In the genomic region with DNA sequence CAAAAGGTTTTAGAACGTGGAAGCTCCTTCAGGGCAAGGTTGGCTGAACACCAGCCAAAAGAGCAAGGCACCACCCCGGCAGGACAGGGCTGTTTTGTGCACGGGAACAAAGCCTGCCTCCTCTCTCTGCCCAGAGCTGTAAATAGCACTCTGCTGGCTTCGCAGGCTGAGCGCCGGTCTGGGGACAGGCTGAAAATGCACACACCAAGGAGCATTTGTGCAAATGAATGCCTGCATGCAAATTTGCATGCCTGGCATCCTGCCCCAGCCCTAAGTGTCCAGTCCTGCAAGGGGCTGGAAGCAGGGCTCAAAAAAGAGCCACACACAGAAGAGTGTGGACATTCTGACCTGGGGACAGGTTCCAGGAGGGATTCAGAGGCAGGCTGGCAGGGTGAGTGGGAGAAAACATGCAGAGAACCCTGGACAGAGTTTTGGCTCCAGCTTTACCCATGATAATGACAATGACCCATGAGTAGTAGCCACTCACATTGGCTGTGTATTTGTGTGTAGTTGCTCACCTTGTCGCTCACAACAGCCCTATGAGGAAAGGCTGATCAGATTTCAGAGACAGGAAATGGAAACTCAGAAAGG, we compare ENCODE assay signal across 11 cellular contexts. TPM values are rescaled to one million over a fixed set of nuclear protein-coding genes. Genes with fewer than 3 reads are reported as not detected.
DNase-seq lines count a peak whose midpoint lies in the region; ATAC-seq, FAIRE-seq and TF ChIP-seq lines count a peak whose summit lies in the region.
"Had no signal": no experiment of that assay in that cellular context is flagged by ENCODE, and none has a peak within 500 bp of the region (broad histone marks: within the 10 kb centered on the region; RNA-seq: fewer than 3 reads in every experiment).

No MANE protein-coding gene starts in this region.

- no peak overlapping the region for H3K27ac Mint-ChIP-seq in WTC11
- no peak overlapping the region for H3K27ac Mint-ChIP-seq in activated naive CD4-positive, alpha-beta T cell treated with anti-CD3 and anti-CD28 coated beads for 36 hours
- H3K27ac Mint-ChIP-seq: T-helper 1 cell treated with Interleukin-12 subunit alpha and Interleukin-12 subunit beta and Interleukin-4 antibody, amounts not matched to agents 30 μg/mL and 1 μg/mL, for 36 hours had no signal

- H3K4me1 ChIP-seq in pancreas (peaks cover 7 to 18% (median 12%) of the 10 kb centered on the region in 3 donors), smooth muscle cell (ENCODE audit: low read depth) (peaks cover 4% of the 10 kb centered on the region)

- H3K4me3 ChIP-seq in pancreas (no peak overlapping the region), smooth muscle cell (no peak overlapping the region)

- WGBS in pancreas, 2 donors, result 5 to 9% methylated on average over 7 of the region's 7 CpGs
- whole genome bisulfite sequencing in smooth muscle cell (ENCODE audit: low lambda C conversion rate), result 55% methylated on average over 7 of the region's 7 CpGs

- H3K4me3 Mint-ChIP-seq in WTC11, result no peak overlapping the region
- H3K4me3 Mint-ChIP-seq in activated naive CD4-positive, alpha-beta T cell treated with anti-CD3 and anti-CD28 coated beads for 36 hours, result no peak overlapping the region
- H3K4me3 Mint-ChIP-seq: T-helper 1 cell treated with Interleukin-12 subunit alpha and Interleukin-12 subunit beta and Interleukin-4 antibody, amounts not matched to agents 30 μg/mL and 1 μg/mL, for 36 hours had no signal

- TF ChIP-seq CTCF in WTC11 (IDR thresholded peaks at IDR 0.05) (no peak), pancreas (IDR thresholded peaks at IDR 0.05) (no peak), smooth muscle cell (IDR thresholded peaks at IDR 0.05; ENCODE audit: borderline replicate concordance, insufficient read depth, poor library complexity, severe bottlenecking) (no peak)

- H3K36me3 ChIP-seq in pancreas, result no peaks in the 10 kb centered on the region
- H3K36me3 ChIP-seq in smooth muscle cell (ENCODE audit: low read depth), result peaks cover 4% of the 10 kb centered on the region

- no peaks in the 10 kb centered on the region for H3F3A ChIP-seq in smooth muscle cell (ENCODE audit: low read depth)

- no peak overlapping the region for H3K4me2 ChIP-seq in smooth muscle cell

- H3K36me3 Mint-ChIP-seq in WTC11, result peaks cover 8% of the 10 kb centered on the region
- H3K36me3 Mint-ChIP-seq in activated naive CD4-positive, alpha-beta T cell treated with anti-CD3 and anti-CD28 coated beads for 36 hours (ENCODE audit: low read depth), result peaks cover 19% of the 10 kb centered on the region

- H3K9me3 Mint-ChIP-seq in WTC11, result peaks cover 16% of the 10 kb centered on the region
- peaks cover 13% of the 10 kb centered on the region for H3K9me3 Mint-ChIP-seq in activated naive CD4-positive, alpha-beta T cell treated with anti-CD3 and anti-CD28 coated beads for 36 hours

- peaks cover 5% of the 10 kb centered on the region for H4K20me1 ChIP-seq in smooth muscle cell (ENCODE audit: low read depth)

- H3K9ac ChIP-seq in smooth muscle cell (ENCODE audit: low read depth), result no peak overlapping the region

- H3K27ac ChIP-seq in pancreas (peak overlapping the region in 3 of 4 donors; percentile 0 to 46 (median 10)), smooth muscle cell (ENCODE audit: low read depth) (no peak overlapping the region)

- H3K79me2 ChIP-seq in smooth muscle cell (ENCODE audit: low read depth), result no peaks in the 10 kb centered on the region

- POLR2A ChIA-PET in WTC11 (lab: Charles Lee), result no interaction called here

- ATAC-seq in WTC11 (peak; percentile 84), left cardiac atrium (peak; percentile 76 to 88), pancreas (peak; percentile 32 to 72 (median 67))

- CTCF ChIA-PET in WTC11 (lab: Charles Lee), result interaction anchor here (0.7 to 1.1 kb wide), 3 partner anchors 111 to 327 kb away, joined by 3 read pairs; a partner anchor contains a TSS
- CTCF ChIA-PET in activated naive CD4-positive, alpha-beta T cell treated with anti-CD3 and anti-CD28 coated beads for 36 hours (lab: Charles Lee), result interaction anchor here (0.7 kb wide), 1 partner anchor 686 kb away, joined by 3 read pairs; no protein-coding TSS in a partner anchor

- no peak overlapping the region for H2AFZ ChIP-seq in smooth muscle cell (ENCODE audit: low read depth)

- DNase-seq in ELF-1 (ENCODE audit: low read depth, low spot score) (peak; percentile 72), WTC11 (ENCODE audit: low spot score) (peak; percentile 29), left cardiac atrium (peak; percentile 29), pancreas (peak in 5 of 6 donors; percentile 40 to 77 (median 53)), smooth muscle cell (lab: John Stamatoyannopoulos, UW; ENCODE audit: unreplicated experiment) (no peak), kidney glomerular epithelial cell (lab: John Stamatoyannopoulos, UW) (no peak)
- DNase-seq in activated CD4-positive, alpha-beta T cell treated with anti-CD3 and anti-CD28 coated beads for 1 hour, result no peak
- no peak for DNase-seq in activated naive CD4-positive, alpha-beta T cell treated with anti-CD3 and anti-CD28 coated beads for 36 hours
- DNase-seq: amniotic stem cell, Calu3 had no signal

- FAIRE-seq in pancreas (lab: Jason Lieb, UNC), result no peak

- no peaks in the 10 kb centered on the region for H3K27me3 ChIP-seq in pancreas
- no peaks in the 10 kb centered on the region for H3K27me3 ChIP-seq in smooth muscle cell (ENCODE audit: low read depth)

- peaks cover 16% of the 10 kb centered on the region for H3K4me1 Mint-ChIP-seq in WTC11
- no peaks in the 10 kb centered on the region for H3K4me1 Mint-ChIP-seq in activated naive CD4-positive, alpha-beta T cell treated with anti-CD3 and anti-CD28 coated beads for 36 hours (ENCODE audit: low read depth)

- H3K27me3 Mint-ChIP-seq in WTC11 (ENCODE audit: low read depth), result no peaks in the 10 kb centered on the region; the same call in 1 of the 2 replicates
- H3K27me3 Mint-ChIP-seq in activated naive CD4-positive, alpha-beta T cell treated with anti-CD3 and anti-CD28 coated beads for 36 hours (ENCODE audit: low read depth), result no peaks in the 10 kb centered on the region

- no peaks in the 10 kb centered on the region for H3K9me3 ChIP-seq in pancreas
- peaks cover 9% of the 10 kb centered on the region for H3K9me3 ChIP-seq in smooth muscle cell (replicated peaks; ENCODE audit: low read depth)

- intact Hi-C loops in left cardiac atrium (cut with DNase I) (no loop called here), pancreas (cut with DNase I) (no loop called here)
- intact Hi-C loops in activated naive CD4-positive, alpha-beta T cell treated with anti-CD3 and anti-CD28 coated beads for 36 hours (cut with micrococcal nuclease), result no loop called here

TF ChIP-seq in WTC11, 78 proteins besides CTCF, POLR2A, EP300 and RAD21:
- no peak for TF ChIP-seq ZNF219 (CRISPR knock-in tag; IDR thresholded peaks at IDR 0.05; ENCODE audit: borderline replicate concordance)
- no peak for TF ChIP-seq CBFB (CRISPR knock-in tag; IDR thresholded peaks at IDR 0.05; ENCODE audit: low read depth)
- no peak for TF ChIP-seq ZNF423 (CRISPR knock-in tag; IDR thresholded peaks at IDR 0.05)
- TF ChIP-seq GABPB1 (CRISPR knock-in tag; IDR thresholded peaks at IDR 0.05), result no peak
- TF ChIP-seq, protein P1, sequence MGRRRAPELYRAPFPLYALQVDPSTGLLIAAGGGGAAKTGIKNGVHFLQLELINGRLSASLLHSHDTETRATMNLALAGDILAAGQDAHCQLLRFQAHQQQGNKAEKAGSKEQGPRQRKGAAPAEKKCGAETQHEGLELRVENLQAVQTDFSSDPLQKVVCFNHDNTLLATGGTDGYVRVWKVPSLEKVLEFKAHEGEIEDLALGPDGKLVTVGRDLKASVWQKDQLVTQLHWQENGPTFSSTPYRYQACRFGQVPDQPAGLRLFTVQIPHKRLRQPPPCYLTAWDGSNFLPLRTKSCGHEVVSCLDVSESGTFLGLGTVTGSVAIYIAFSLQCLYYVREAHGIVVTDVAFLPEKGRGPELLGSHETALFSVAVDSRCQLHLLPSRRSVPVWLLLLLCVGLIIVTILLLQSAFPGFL (CRISPR knock-in tag; IDR thresholded peaks at IDR 0.05; ENCODE audit: borderline replicate concordance), result no peak
- TF ChIP-seq IRF2 (CRISPR knock-in tag; IDR thresholded peaks at IDR 0.05; ENCODE audit: borderline replicate concordance, low read depth), result no peak
- TF ChIP-seq, protein P2, sequence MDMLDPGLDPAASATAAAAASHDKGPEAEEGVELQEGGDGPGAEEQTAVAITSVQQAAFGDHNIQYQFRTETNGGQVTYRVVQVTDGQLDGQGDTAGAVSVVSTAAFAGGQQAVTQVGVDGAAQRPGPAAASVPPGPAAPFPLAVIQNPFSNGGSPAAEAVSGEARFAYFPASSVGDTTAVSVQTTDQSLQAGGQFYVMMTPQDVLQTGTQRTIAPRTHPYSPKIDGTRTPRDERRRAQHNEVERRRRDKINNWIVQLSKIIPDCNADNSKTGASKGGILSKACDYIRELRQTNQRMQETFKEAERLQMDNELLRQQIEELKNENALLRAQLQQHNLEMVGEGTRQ (CRISPR knock-in tag; IDR thresholded peaks at IDR 0.05), result no peak
- no peak for TF ChIP-seq NR2C2 (CRISPR knock-in tag; IDR thresholded peaks at IDR 0.05)
- no peak for TF ChIP-seq TEAD4 (CRISPR knock-in tag; IDR thresholded peaks at IDR 0.05)
- TF ChIP-seq ESRRA (CRISPR knock-in tag; IDR thresholded peaks at IDR 0.05; ENCODE audit: borderline replicate concordance), result no peak
- no peak for TF ChIP-seq ZNF671 (CRISPR knock-in tag; IDR thresholded peaks at IDR 0.05)
- TF ChIP-seq, protein P3, sequence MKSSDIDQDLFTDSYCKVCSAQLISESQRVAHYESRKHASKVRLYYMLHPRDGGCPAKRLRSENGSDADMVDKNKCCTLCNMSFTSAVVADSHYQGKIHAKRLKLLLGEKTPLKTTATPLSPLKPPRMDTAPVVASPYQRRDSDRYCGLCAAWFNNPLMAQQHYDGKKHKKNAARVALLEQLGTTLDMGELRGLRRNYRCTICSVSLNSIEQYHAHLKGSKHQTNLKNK (CRISPR knock-in tag; IDR thresholded peaks at IDR 0.05), result no peak
- TF ChIP-seq, protein P4, sequence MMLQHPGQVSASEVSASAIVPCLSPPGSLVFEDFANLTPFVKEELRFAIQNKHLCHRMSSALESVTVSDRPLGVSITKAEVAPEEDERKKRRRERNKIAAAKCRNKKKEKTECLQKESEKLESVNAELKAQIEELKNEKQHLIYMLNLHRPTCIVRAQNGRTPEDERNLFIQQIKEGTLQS (CRISPR knock-in tag; conservative IDR thresholded peaks at IDR 0.05), result no peak
TF ChIP-seq in WTC11: peak in this region for 0.

RNA-seq across cellular contexts. Expression of a gene that starts 11.7 kb away (rescaled TPM):
- 4.4 to 6.6 TPM (median 5.4 TPM) in 3 replicates for total RNA-seq in WTC11 (2021)
- total RNA-seq in left cardiac atrium, result 1 to 10 TPM; 4.2 to 5.0 TPM
- total RNA-seq in pancreas, result 10 to 100 TPM; 21.5 to 50.2 (median 29.1) TPM
- polyA plus RNA-seq in pancreas, result 10 to 100 TPM; 26.0 to 30.4 TPM
- total RNA-seq in smooth muscle cell, result 9.2 and 11.9 TPM in 2 replicates
- 10.6 and 11.3 TPM in 2 replicates for polyA plus RNA-seq in smooth muscle cell
- 1 to 10 TPM; 2.7 to 3.1 TPM for total RNA-seq in activated naive CD4-positive, alpha-beta T cell treated with anti-CD3 and anti-CD28 coated beads for 36 hours

Comparison
In these comparisons a context has a peak if more than half of its experiments do, and no peak if none do; other contexts are left out.
1. DNase-seq: peak in ELF-1 (single experiment), WTC11 (single experiment), left cardiac atrium (single experiment) and pancreas (5 of 6); none in activated CD4-positive, alpha-beta T cell treated with anti-CD3 and anti-CD28 coated beads for 1 hour (single experiment), smooth muscle cell (single experiment), activated naive CD4-positive, alpha-beta T cell treated with anti-CD3 and anti-CD28 coated beads for 36 hours (single experiment) and kidney glomerular epithelial cell (single experiment).
2. Peak in every context shown above with its lines, with median percentiles within 50 percentile points of each other: ATAC-seq.